8 cellular contexts compared by ENCODE assay signal in the genomic region with DNA sequence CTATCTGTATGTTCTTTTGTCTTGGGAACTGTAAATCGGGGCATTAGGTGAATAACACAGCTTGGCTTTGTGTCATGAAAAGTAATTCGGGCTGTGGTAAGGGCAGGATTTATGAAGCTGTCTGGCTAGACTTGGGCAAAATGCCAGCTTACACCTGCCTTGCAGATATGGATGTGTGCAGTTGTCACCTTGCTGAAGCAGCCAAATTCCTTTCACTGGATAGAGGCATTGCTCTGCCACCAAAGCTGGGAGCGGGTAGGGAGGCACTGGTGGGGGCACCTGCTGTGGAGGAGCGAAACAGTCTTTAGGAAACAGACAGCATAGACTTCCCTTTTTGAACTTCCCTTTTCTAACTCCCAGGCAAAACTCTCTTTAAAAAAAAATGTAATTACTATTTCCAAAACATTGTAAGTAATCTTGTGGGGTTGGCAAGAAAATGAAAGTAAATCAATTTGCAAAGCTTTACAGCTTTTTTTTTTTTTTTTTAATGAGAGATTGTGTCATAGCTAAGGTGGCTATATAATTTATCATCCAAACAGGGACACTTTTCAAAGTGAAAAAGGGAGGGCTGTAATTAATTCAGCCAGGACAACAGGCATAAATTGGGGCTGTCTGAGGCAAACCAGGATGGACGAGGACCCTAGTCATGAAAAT.
A peak's percentile ranks its signal among the peaks of the same experiment; 100 is the strongest.
DNase-seq lines count a peak whose midpoint lies in the region; ATAC-seq lines count a peak whose summit lies in the region.

No MANE protein-coding gene starts in this region.

- H2BK15ac ChIP-seq in mesenchymal stem cell (ENCODE audit: low read depth, poor library complexity, severe bottlenecking) = no peak overlapping the region

- H3K9ac ChIP-seq in mesenchymal stem cell (ENCODE audit: low read length) = no peak overlapping the region

- H3K4me3 ChIP-seq in mesenchymal stem cell (ENCODE audit: insufficient read depth in 1 of 2, low read depth in 1 of 2, low read length in 2 of 2) = no peak overlapping the region

- no peak overlapping the region for H3K18ac ChIP-seq in mesenchymal stem cell (ENCODE audit: low read depth in 1 of 2, low read length in 2 of 2)

- no peaks in the 10 kb centered on the region for H3K79me1 ChIP-seq in mesenchymal stem cell (replicated peaks; ENCODE audit: low read length, poor library complexity, severe bottlenecking)

- DNase-seq in NCI-H1105 (lab: John Stamatoyannopoulos, UW) (peak; percentile 85), SKM-1 (lab: John Stamatoyannopoulos, UW; ENCODE audit: unreplicated experiment) (peak; percentile 88), left colon (peak; percentile 56 to 58), mesenchymal stem cell (no peak)
- no peak for DNase-seq in stimulated activated naive CD4-positive, alpha-beta T cell (lab: John Stamatoyannopoulos, UW)
- no peak for DNase-seq in stimulated activated CD4-positive, alpha-beta T cell treated with anti-CD3 and anti-CD28 coated beads, Interleukin-1b, Interleukin-23, amount 100 ng/mL, for 48 hours

- no peak overlapping the region for H2AK5ac ChIP-seq in mesenchymal stem cell (ENCODE audit: low read length, severe bottlenecking)

- no peak overlapping the region for H4K91ac ChIP-seq in mesenchymal stem cell (ENCODE audit: low read length)

- WGBS in mesenchymal stem cell = 95% methylated on average over 4 of the region's 5 CpGs

- intact Hi-C loops in left colon (cut with DNase I, micrococcal nuclease) = no loop called here

- no peaks in the 10 kb centered on the region for H3K9me3 ChIP-seq in mesenchymal stem cell (ENCODE audit: control insufficient read depth, low read length)

- no peak overlapping the region for H3K4ac ChIP-seq in mesenchymal stem cell (ENCODE audit: low read depth in 1 of 2, low read length in 2 of 2)

- H3K23ac ChIP-seq in mesenchymal stem cell (ENCODE audit: low read length in 2 of 2) = no peak overlapping the region

- H2BK120ac ChIP-seq in mesenchymal stem cell (ENCODE audit: low read depth, low read length) = no peak overlapping the region

- no peak overlapping the region for H3K27ac ChIP-seq in mesenchymal stem cell (ENCODE audit: low read length, poor library complexity, severe bottlenecking)

- no peaks in the 10 kb centered on the region for H3K36me3 ChIP-seq in mesenchymal stem cell (ENCODE audit: control insufficient read depth in 1 of 2, insufficient read depth in 2 of 2, low read depth in 1 of 2, low read length in 2 of 2)

- peaks cover 3% of the 10 kb centered on the region for H3K4me1 ChIP-seq in mesenchymal stem cell (ENCODE audit: control insufficient read depth, insufficient read depth, low read depth, low read length)

- H2BK5ac ChIP-seq in mesenchymal stem cell (ENCODE audit: low read depth, low read length, poor library complexity, severe bottlenecking) = no peak overlapping the region

- ATAC-seq in GM18499 (IDR thresholded peaks at IDR 0.05; ENCODE audit: insufficient read depth, unreplicated experiment) (peak; percentile 29), HG02642 (IDR thresholded peaks at IDR 0.05; ENCODE audit: poor library complexity, unreplicated experiment) (peak; percentile 64), left colon (peak; percentile 87)

- H4K8ac ChIP-seq in mesenchymal stem cell (ENCODE audit: low read length) = no peak overlapping the region

- no peak overlapping the region for H3K4me2 ChIP-seq in mesenchymal stem cell (ENCODE audit: low read length, poor library complexity, severe bottlenecking)

- no peak overlapping the region for H2AFZ ChIP-seq in mesenchymal stem cell (ENCODE audit: low read depth, low read length)

- H3K27me3 ChIP-seq in mesenchymal stem cell (ENCODE audit: control insufficient read depth in 1 of 2, insufficient read depth in 1 of 2, low read length in 2 of 2) = peaks cover 0 to 5% of the 10 kb centered on the region in 2 experiments

- H3K14ac ChIP-seq in mesenchymal stem cell (ENCODE audit: low read length in 2 of 2) = no peak overlapping the region

- H2BK12ac ChIP-seq in mesenchymal stem cell (ENCODE audit: low read length in 2 of 2) = no peak overlapping the region

Comparison
In these comparisons a context has a peak if more than half of its experiments do, and no peak if none do; other contexts are left out.
1. ATAC-seq: peak in every context shown above with its lines; median percentile 87 in left colon; 64 in HG02642; 29 in GM18499.
2. DNase-seq: peak in NCI-H1105 (single experiment), SKM-1 (single experiment) and left colon (2 of 2); none in mesenchymal stem cell (single experiment), stimulated activated naive CD4-positive, alpha-beta T cell (0 of 6) and stimulated activated CD4-positive, alpha-beta T cell treated with anti-CD3 and anti-CD28 coated beads, Interleukin-1b, Interleukin-23, amount 100 ng/mL, for 48 hours (single experiment).